Comparison of ENCODE assay signal across 29 cellular contexts in genomic region chr3:150124142-150124541, GRCh38.
A peak's percentile ranks its signal among the peaks of the same experiment; 100 is the strongest.
DNase-seq lines count a peak whose midpoint lies in the region; ATAC-seq, FAIRE-seq and TF ChIP-seq lines count a peak whose summit lies in the region.
"Had no signal": no experiment of that assay in that cellular context is flagged by ENCODE, and none has a peak within 500 bp of the region (broad histone marks: within the 10 kb centered on the region; RNA-seq: fewer than 3 reads in every experiment).

No MANE protein-coding gene starts in this region.

- RAD21 ChIA-PET in GM12878 (lab: Charles Lee; ENCODE audit: unreplicated experiment): no interaction called here

- no peaks in the 10 kb centered on the region for H3K79me2 ChIP-seq in GM12878 (ENCODE audit: control insufficient read depth, insufficient read depth, low read length)

- no peak overlapping the region for H3K9ac ChIP-seq in BLaER1 treated with 17β-estradiol and CSF1 and Interleukin-3, amounts not matched to agents 10 nM and 100 nM
- H3K9ac ChIP-seq in GM12878 (ENCODE audit: control insufficient read depth, insufficient read depth, low read length): no peak overlapping the region

- H3K4me3 Mint-ChIP-seq in activated T-helper 1 cell treated with anti-CD3 and anti-CD28 coated beads, Interleukin-12 subunit alpha, Interleukin-12 subunit beta, Interleukin-2, Interleukin-4 antibody, amounts not matched to agents 30 ng/mL and 10 ng/mL and 1 ng/mL, durations not matched to agents 14 hours and 24 hours and 36 hours: no peak overlapping the region
- H3K4me3 Mint-ChIP-seq: activated CD4-positive, alpha-beta T cell treated with anti-CD3 and anti-CD28 coated beads, Interleukin-2, amount 10 ng/mL, durations not matched to agents 7 days and 5 days; activated naive CD8-positive, alpha-beta T cell treated with anti-CD3 and anti-CD28 coated beads, Interleukin-2, amount 50 U/mL, for 24 hours; activated T-cell treated with anti-CD3 and anti-CD28 coated beads, Interleukin-2, amount 50 U/mL, for 24 hours; central memory CD8-positive, alpha-beta T cell; dendritic cell treated with granulocyte-macrophage colony-stimulating factor and Interleukin-4, amounts not matched to agents 40 ng/mL and 50 ng/mL, for 4 days; H9 had no signal

- peak overlapping the region in 6 of 11 experiments; percentile 0 to 25 (median 10); a peak in 6 of 22 replicates for H3K4me2 ChIP-seq in BLaER1 treated with 17β-estradiol and CSF1 and Interleukin-3, amounts not matched to agents 10 nM and 100 nM
- H3K4me2 ChIP-seq in GM12878 (ENCODE audit: control insufficient read depth, insufficient read depth): peak overlapping the region; percentile 75
- H3K4me2 ChIP-seq: smooth muscle cell had no signal

- H3K27ac Mint-ChIP-seq in activated T-helper 1 cell treated with anti-CD3 and anti-CD28 coated beads, Interleukin-12 subunit alpha, Interleukin-12 subunit beta, Interleukin-2, Interleukin-4 antibody, amounts not matched to agents 30 ng/mL and 10 ng/mL and 1 ng/mL, durations not matched to agents 14 hours and 24 hours and 36 hours: no peak overlapping the region
- H3K27ac Mint-ChIP-seq: activated CD4-positive, alpha-beta T cell treated with anti-CD3 and anti-CD28 coated beads, Interleukin-2, amount 10 ng/mL, durations not matched to agents 7 days and 5 days; activated naive CD8-positive, alpha-beta T cell treated with anti-CD3 and anti-CD28 coated beads, Interleukin-2, amount 50 U/mL, for 24 hours; activated T-cell treated with anti-CD3 and anti-CD28 coated beads, Interleukin-2, amount 50 U/mL, for 24 hours; dendritic cell treated with granulocyte-macrophage colony-stimulating factor and Interleukin-4, amounts not matched to agents 40 ng/mL and 50 ng/mL, for 4 days had no signal

- no peak for TF ChIP-seq RAD21 in GM12878 (IDR thresholded peaks at IDR 0.05; ENCODE audit: insufficient read depth, low read depth, low read length)

- no peak overlapping the region for H3K27ac ChIP-seq in BLaER1 treated with 17β-estradiol and CSF1 and Interleukin-3, amounts not matched to agents 10 nM and 100 nM
- peak overlapping the region; percentile 49; the same call in 1 of the 2 replicates for H3K27ac ChIP-seq in GM12878 (ENCODE audit: control insufficient read depth, insufficient read depth)
- H3K27ac ChIP-seq: gastrocnemius medialis, right atrium auricular region, transverse colon, WERI-Rb-1 had no signal

- H4K20me1 ChIP-seq in BLaER1 treated with 17β-estradiol and CSF1 and Interleukin-3, amounts not matched to agents 10 nM and 100 nM: no peaks in the 10 kb centered on the region
- no peaks in the 10 kb centered on the region for H4K20me1 ChIP-seq in GM12878 (ENCODE audit: control insufficient read depth, insufficient read depth)

- peaks cover 2% of the 10 kb centered on the region for H3K27me3 Mint-ChIP-seq in activated T-helper 1 cell treated with anti-CD3 and anti-CD28 coated beads, Interleukin-12 subunit alpha, Interleukin-12 subunit beta, Interleukin-2, Interleukin-4 antibody, amounts not matched to agents 30 ng/mL and 10 ng/mL and 1 ng/mL, durations not matched to agents 14 hours and 24 hours and 36 hours (ENCODE audit: insufficient read depth)

- CTCF ChIA-PET in GM12878 (lab: Yijun Ruan, JAX): no interaction called here

- H3K9me3 ChIP-seq in BLaER1 treated with 17β-estradiol and CSF1 and Interleukin-3, amounts not matched to agents 10 nM and 100 nM (replicated peaks in 1 of 11): peaks cover 0 to 8% (median 4%) of the 10 kb centered on the region in 11 experiments; a peak in 3 of 22 replicates
- no peaks in the 10 kb centered on the region; the same call in 2 of the 3 replicates for H3K9me3 ChIP-seq in GM12878 (replicated peaks; ENCODE audit: control insufficient read depth, insufficient read depth, low read length)
- H3K9me3 ChIP-seq: gastrocnemius medialis, right atrium auricular region, transverse colon had no signal

- no peaks in the 10 kb centered on the region for H3K9me3 Mint-ChIP-seq in activated T-helper 1 cell treated with anti-CD3 and anti-CD28 coated beads, Interleukin-12 subunit alpha, Interleukin-12 subunit beta, Interleukin-2, Interleukin-4 antibody, amounts not matched to agents 30 ng/mL and 10 ng/mL and 1 ng/mL, durations not matched to agents 14 hours and 24 hours and 36 hours
- H3K9me3 Mint-ChIP-seq: activated CD4-positive, alpha-beta T cell treated with anti-CD3 and anti-CD28 coated beads, Interleukin-2, amount 10 ng/mL, durations not matched to agents 7 days and 5 days; activated naive CD8-positive, alpha-beta T cell treated with anti-CD3 and anti-CD28 coated beads, Interleukin-2, amount 50 U/mL, for 24 hours; activated T-cell treated with anti-CD3 and anti-CD28 coated beads, Interleukin-2, amount 50 U/mL, for 24 hours; central memory CD8-positive, alpha-beta T cell; dendritic cell treated with granulocyte-macrophage colony-stimulating factor and Interleukin-4, amounts not matched to agents 40 ng/mL and 50 ng/mL, for 4 days had no signal

- SMC1A ChIA-PET in GM12878 (lab: Charles Lee; ENCODE audit: uncharacterized antibody, unreplicated experiment): interaction anchor here (1.3 to 2.1 kb wide), 2 partner anchors 9 to 11 kb away, joined by 3 to 8 read pairs; no protein-coding TSS in a partner anchor

- no peak for TF ChIP-seq EP300 in GM12878 (IDR thresholded peaks at IDR 0.05; ENCODE audit: borderline replicate concordance in 1 of 2, control insufficient read depth in 1 of 2, low read depth in 2 of 2, low read length in 2 of 2)

- H3K4me3 ChIP-seq in BLaER1 treated with 17β-estradiol and CSF1 and Interleukin-3, amounts not matched to agents 10 nM and 100 nM: no peak overlapping the region
- no peak overlapping the region for H3K4me3 ChIP-seq in GM12878
- H3K4me3 ChIP-seq: gastrocnemius medialis, right atrium auricular region, smooth muscle cell, transverse colon had no signal

- DNase-seq in GM12892 (ENCODE audit: insufficient read length): no peak
- DNase-seq in NCI-H146 (lab: John Stamatoyannopoulos, UW): peak; percentile 93
- DNase-seq in GM12878 (ENCODE audit: low read depth, low spot score): no peak
- no peak for DNase-seq in NCI-H2227 treated with DMSO at 0.1 percent for 48 hours (lab: John Stamatoyannopoulos, UW)
- DNase-seq in activated T-helper 1 cell treated with anti-CD3 and anti-CD28 coated beads, Interleukin-12 subunit alpha, Interleukin-12 subunit beta, Interleukin-2, Interleukin-4 antibody, amounts not matched to agents 30 ng/mL and 10 ng/mL and 1 ng/mL, durations not matched to agents 14 hours and 24 hours and 36 hours (ENCODE audit: low spot score): no peak
- DNase-seq: activated CD4-positive, alpha-beta T cell treated with anti-CD3 and anti-CD28 coated beads, Interleukin-2, amount 10 ng/mL, durations not matched to agents 7 days and 5 days; activated naive CD8-positive, alpha-beta T cell treated with anti-CD3 and anti-CD28 coated beads, Interleukin-2, amount 50 U/mL, for 24 hours; activated T-cell treated with anti-CD3 and anti-CD28 coated beads, Interleukin-2, amount 50 U/mL, for 24 hours; C1 segment of cervical spinal cord; COR-L47; gastrocnemius medialis; H9; hippocampal formation; left colon; mammary epithelial cell; NCI-H2171; NCI-H69; SHP77 treated with DMSO at 0.1 percent for 48 hours; stimulated activated CD4-positive, alpha-beta T cell treated with anti-CD3 and anti-CD28 coated beads, Interleukin-1b, Interleukin-23, amount 100 ng/mL, for 48 hours; T-helper 9 cell; transverse colon; WERI-Rb-1 had no signal

- in situ Hi-C loops in GM12878 (cut with MboI): no loop called here

- BruUV-seq in GM12878 (replicated peaks; lab: Mats Ljungman, UMichigan): no TSS peak

- WGBS in GM12878 (ENCODE audit: insufficient coverage, insufficient replicate concordance, low lambda C conversion rate, missing lambda C conversion rate): 0% methylated on average over 2 of the region's 2 CpGs

- H3K36me3 Mint-ChIP-seq in activated T-helper 1 cell treated with anti-CD3 and anti-CD28 coated beads, Interleukin-12 subunit alpha, Interleukin-12 subunit beta, Interleukin-2, Interleukin-4 antibody, amounts not matched to agents 30 ng/mL and 10 ng/mL and 1 ng/mL, durations not matched to agents 14 hours and 24 hours and 36 hours (ENCODE audit: low read depth): no peaks in the 10 kb centered on the region

- peak overlapping the region; percentile 31; the same call in 1 of the 2 replicates for H2AFZ ChIP-seq in GM12878 (ENCODE audit: control insufficient read depth, low read depth, low read length)

- H3K4me1 ChIP-seq in BLaER1 treated with 17β-estradiol and CSF1 and Interleukin-3, amounts not matched to agents 10 nM and 100 nM: peaks cover 0 to 11% (median 7%) of the 10 kb centered on the region in 10 experiments; a peak in 9 of 20 replicates
- H3K4me1 ChIP-seq in GM12878 (ENCODE audit: control insufficient read depth, insufficient read depth, low read length): peaks cover 9% of the 10 kb centered on the region
- H3K4me1 ChIP-seq: gastrocnemius medialis, right atrium auricular region, transverse colon had no signal

- no peaks in the 10 kb centered on the region for H3K36me3 ChIP-seq in BLaER1 treated with 17β-estradiol and CSF1 and Interleukin-3, amounts not matched to agents 10 nM and 100 nM
- no peaks in the 10 kb centered on the region for H3K36me3 ChIP-seq in GM12878 (ENCODE audit: control insufficient read depth in 2 of 2, insufficient read depth in 2 of 2, low read length in 1 of 2)
- H3K36me3 ChIP-seq: gastrocnemius medialis, right atrium auricular region, transverse colon, WERI-Rb-1 had no signal

- FAIRE-seq in GM12892 (lab: Jason Lieb, UNC): peak; percentile 60
- no peak for FAIRE-seq in GM12878 (lab: Jason Lieb, UNC)
- FAIRE-seq: endometrium had no signal

- TF ChIP-seq POLR2A in GM12892 (IDR thresholded peaks at IDR 0.05; ENCODE audit: low read depth, low read length) (no peak), GM12878 (IDR thresholded peaks at IDR 0.05; ENCODE audit: low read depth, low read length) (no peak)

- ATAC-seq in GM12878: peak; percentile 84
- ATAC-seq in activated CD4-positive, CD25-positive, alpha-beta regulatory T cell treated with anti-CD3 and anti-CD28 coated beads, Interleukin-2, amount 50 U/mL, for 24 hours: no peak
- ATAC-seq: activated naive CD8-positive, alpha-beta T cell treated with anti-CD3 and anti-CD28 coated beads, Interleukin-2, amount 50 U/mL, for 24 hours; gastrocnemius medialis; left colon had no signal

- POLR2A ChIA-PET in GM12878 (lab: Charles Lee): interaction anchor here (1.5 kb wide), 1 partner anchor 8 kb away, joined by 3 read pairs; no protein-coding TSS in a partner anchor

- no peaks in the 10 kb centered on the region for H3K27me3 ChIP-seq in BLaER1 treated with 17β-estradiol and CSF1 and Interleukin-3, amounts not matched to agents 10 nM and 100 nM
- no peaks in the 10 kb centered on the region; a peak in 1 of 4 replicates for H3K27me3 ChIP-seq in GM12878 (replicated peaks in 1 of 2; ENCODE audit: control insufficient read depth in 2 of 2, insufficient read depth in 2 of 2, low read length in 1 of 2)
- H3K27me3 ChIP-seq: gastrocnemius medialis, right atrium auricular region, transverse colon had no signal

- H3K4me1 Mint-ChIP-seq in activated T-helper 1 cell treated with anti-CD3 and anti-CD28 coated beads, Interleukin-12 subunit alpha, Interleukin-12 subunit beta, Interleukin-2, Interleukin-4 antibody, amounts not matched to agents 30 ng/mL and 10 ng/mL and 1 ng/mL, durations not matched to agents 14 hours and 24 hours and 36 hours (ENCODE audit: low read depth): no peaks in the 10 kb centered on the region
- H3K4me1 Mint-ChIP-seq: activated CD4-positive, alpha-beta T cell treated with anti-CD3 and anti-CD28 coated beads, Interleukin-2, amount 10 ng/mL, durations not matched to agents 7 days and 5 days; activated naive CD8-positive, alpha-beta T cell treated with anti-CD3 and anti-CD28 coated beads, Interleukin-2, amount 50 U/mL, for 24 hours; central memory CD8-positive, alpha-beta T cell had no signal

- intact Hi-C loops in GM12878 (cut with micrococcal nuclease; ENCODE audit: unreplicated experiment): loop anchor here (5.0 kb wide), 1 partner anchor 58 kb away; no protein-coding TSS in a partner anchor
- intact Hi-C loops in activated T-helper 1 cell treated with anti-CD3 and anti-CD28 coated beads, Interleukin-12 subunit alpha, Interleukin-12 subunit beta, Interleukin-2, Interleukin-4 antibody, amounts not matched to agents 30 ng/mL and 10 ng/mL and 1 ng/mL, durations not matched to agents 14 hours and 24 hours and 36 hours (cut with micrococcal nuclease): no loop called here

- no peak for TF ChIP-seq CTCF in GM12878 (IDR thresholded peaks at IDR 0.05 in 2 of 3, conservative IDR thresholded peaks at IDR 0.05 in 1 of 3; ENCODE audit: control insufficient read depth in 2 of 3, extremely low read depth in 1 of 3, insufficient read depth in 1 of 3, low read depth in 3 of 3, low read length in 3 of 3)
